In genomic region chr6:36139431-36139830, GRCh38 we compare ENCODE assay signal across 10 cellular contexts. TPM values are rescaled to one million over a fixed set of nuclear protein-coding genes. Genes with fewer than 3 reads are reported as not detected.
DNase-seq lines count a peak whose midpoint lies in the region; ATAC-seq and TF ChIP-seq lines count a peak whose summit lies in the region.
"Had no signal": no experiment of that assay in that cellular context is flagged by ENCODE, and none has a peak within 500 bp of the region (broad histone marks: within the 10 kb centered on the region; RNA-seq: fewer than 3 reads in every experiment).

No MANE protein-coding gene starts in this region.

- no peaks in the 10 kb centered on the region for H3K79me2 ChIP-seq in Loucy (ENCODE audit: insufficient read depth, low read length)

- H3K9ac ChIP-seq in Loucy (ENCODE audit: low read depth, low read length, poor library complexity, severe bottlenecking): no peak overlapping the region

- H4K20me1 ChIP-seq in Loucy (ENCODE audit: insufficient read depth, low read length, poor library complexity, severe bottlenecking): no peaks in the 10 kb centered on the region

- H3K36me3 ChIP-seq in Loucy (ENCODE audit: insufficient read depth, low read length): no peaks in the 10 kb centered on the region

- ATAC-seq in naive thymus-derived CD8-positive, alpha-beta T cell: no peak
- no peak for ATAC-seq in HG02759 (IDR thresholded peaks at IDR 0.05; ENCODE audit: unreplicated experiment)
- ATAC-seq in GM18519 (IDR thresholded peaks at IDR 0.05; ENCODE audit: low FRiP score, unreplicated experiment): no peak
- no peak for ATAC-seq in GM18870 (IDR thresholded peaks at IDR 0.05; ENCODE audit: unreplicated experiment)
- ATAC-seq in activated T-cell treated with anti-CD3 and anti-CD28 coated beads, Interleukin-2, amount 50 U/mL, for 4 hours: no peak

- H3K27me3 Mint-ChIP-seq in naive thymus-derived CD8-positive, alpha-beta T cell: no peaks in the 10 kb centered on the region
- no peaks in the 10 kb centered on the region for H3K27me3 Mint-ChIP-seq in activated T-cell treated with anti-CD3 and anti-CD28 coated beads, Interleukin-2, amount 50 U/mL, for 4 hours (ENCODE audit: low read depth)

- H3K27ac Mint-ChIP-seq in naive thymus-derived CD8-positive, alpha-beta T cell: peak overlapping the region in 8 of 10 donors; percentile 2 to 84 (median 63)

- H3K4me2 ChIP-seq in Loucy (ENCODE audit: low read depth, low read length, poor library complexity, severe bottlenecking): no peak overlapping the region

- peaks cover 0 to 64% (median 8%) of the 10 kb centered on the region in 3 donors for H3K36me3 Mint-ChIP-seq in naive thymus-derived CD8-positive, alpha-beta T cell
- H3K36me3 Mint-ChIP-seq in activated T-cell treated with anti-CD3 and anti-CD28 coated beads, Interleukin-2, amount 50 U/mL, for 4 hours (ENCODE audit: insufficient read depth): peaks cover 27% of the 10 kb centered on the region

- TF ChIP-seq CTCF in Loucy (conservative IDR thresholded peaks at IDR 0.05; ENCODE audit: low read length): peak; percentile 68

- no peaks in the 10 kb centered on the region for H3K27me3 ChIP-seq in Loucy (ENCODE audit: insufficient read depth, low read length, poor library complexity, severe bottlenecking)

- H3K4me3 ChIP-seq in Loucy (ENCODE audit: low read length, poor library complexity, severe bottlenecking): no peak overlapping the region

- H3F3A ChIP-seq in Loucy (ENCODE audit: low read depth): no peaks in the 10 kb centered on the region

- POLR2A ChIA-PET in naive thymus-derived CD8-positive, alpha-beta T cell (lab: Charles Lee): interaction anchor here (1.9 kb wide), 1 partner anchor 9 kb away, joined by 5 read pairs; the partner anchor contains the start of gene MAPK13

- H3K4me1 ChIP-seq in Loucy (ENCODE audit: insufficient read depth, low read length, poor library complexity, severe bottlenecking): peaks cover 13% of the 10 kb centered on the region

- H3K9me3 Mint-ChIP-seq in naive thymus-derived CD8-positive, alpha-beta T cell: no peaks in the 10 kb centered on the region
- no peaks in the 10 kb centered on the region for H3K9me3 Mint-ChIP-seq in activated T-cell treated with anti-CD3 and anti-CD28 coated beads, Interleukin-2, amount 50 U/mL, for 4 hours

- no peak overlapping the region for H3K4me3 Mint-ChIP-seq in naive thymus-derived CD8-positive, alpha-beta T cell
- no peak overlapping the region for H3K4me3 Mint-ChIP-seq in activated T-cell treated with anti-CD3 and anti-CD28 coated beads, Interleukin-2, amount 50 U/mL, for 4 hours

- no peak overlapping the region for H2AFZ ChIP-seq in Loucy (ENCODE audit: low read length)

- no peaks in the 10 kb centered on the region for H3K9me3 ChIP-seq in Loucy (ENCODE audit: insufficient read depth, low read depth, low read length)

- peak; percentile 80 for DNase-seq in DMS 273 treated with DMSO at 0.1 percent for 48 hours (lab: John Stamatoyannopoulos, UW)
- DNase-seq in amniotic epithelial cell (ENCODE audit: low read depth): peak; percentile 45
- no peak for DNase-seq in naive thymus-derived CD8-positive, alpha-beta T cell
- no peak for DNase-seq in activated T-cell treated with anti-CD3 and anti-CD28 coated beads, Interleukin-2, amount 50 U/mL, for 4 hours
- DNase-seq: activated CD8-positive, alpha-beta memory T cell treated with anti-CD3 and anti-CD28 coated beads, Interleukin-2, amount 50 U/mL, for 48 hours; NCI-H1417 treated with DMSO at 0.1 percent for 48 hours had no signal

- H3K9me2 ChIP-seq in Loucy (replicated peaks; ENCODE audit: low read depth, low read length): no peaks in the 10 kb centered on the region

- H3K4me1 Mint-ChIP-seq in naive thymus-derived CD8-positive, alpha-beta T cell: peaks cover 6 to 30% (median 12%) of the 10 kb centered on the region in 4 donors
- H3K4me1 Mint-ChIP-seq in activated T-cell treated with anti-CD3 and anti-CD28 coated beads, Interleukin-2, amount 50 U/mL, for 4 hours (ENCODE audit: low read depth): peaks cover 21% of the 10 kb centered on the region

RNA-seq across cellular contexts. Expression of gene MAPK13, which starts 9.1 kb away (rescaled TPM):
- total RNA-seq in naive thymus-derived CD8-positive, alpha-beta T cell: 10 to 100 TPM; 38.7 to 41.8 TPM
- 10 to 100 TPM; 35.2 to 37.1 (median 35.7) TPM for polyA plus RNA-seq in naive thymus-derived CD8-positive, alpha-beta T cell
- 10 to 100 TPM; 33.8 to 61.0 (median 48.4) TPM for total RNA-seq in activated T-cell treated with anti-CD3 and anti-CD28 coated beads, Interleukin-2, amount 50 U/mL, for 4 hours

RNA-seq across cellular contexts. Expression of gene BRPF3, which starts 57.1 kb away (rescaled TPM):
- total RNA-seq in naive thymus-derived CD8-positive, alpha-beta T cell: 10 to 100 TPM; 35.9 to 38.6 TPM
- polyA plus RNA-seq in naive thymus-derived CD8-positive, alpha-beta T cell: 1 to 10 TPM; 3.5 to 8.4 (median 3.9) TPM
- total RNA-seq in activated T-cell treated with anti-CD3 and anti-CD28 coated beads, Interleukin-2, amount 50 U/mL, for 4 hours: 10 to 100 TPM; 22.7 to 27.8 (median 26.0) TPM

Comparison
In these comparisons a context has a peak if more than half of its experiments do, and no peak if none do; other contexts are left out.
1. DNase-seq: peak in DMS 273 treated with DMSO at 0.1 percent for 48 hours (single experiment) and amniotic epithelial cell (single experiment); none in naive thymus-derived CD8-positive, alpha-beta T cell (0 of 10) and activated T-cell treated with anti-CD3 and anti-CD28 coated beads, Interleukin-2, amount 50 U/mL, for 4 hours (single experiment).